8 cellular contexts compared by ENCODE assay signal in genomic region chr6:83429857-83430605, GRCh38. TPM values are rescaled to one million over a fixed set of nuclear protein-coding genes. Genes with fewer than 3 reads are reported as not detected.
DNase-seq lines count a peak whose midpoint lies in the region; ATAC-seq, FAIRE-seq and TF ChIP-seq lines count a peak whose summit lies in the region.

No MANE protein-coding gene starts in this region.

- WGBS in esophagus squamous epithelium, 2 donors: 29 to 43% methylated on average over 12 to 13 of the region's 13 CpGs

- peak overlapping the region; percentile 68 to 77 (median 74) for H3K4me3 ChIP-seq in esophagus squamous epithelium

- no peak for TF ChIP-seq CTCF in esophagus squamous epithelium (IDR thresholded peaks at IDR 0.05)

- peak overlapping the region; percentile 67 to 93 (median 87) for H3K27ac ChIP-seq in esophagus squamous epithelium

- peak overlapping the region in 1 of 2 donors; percentile 3 for H3K27ac Mint-ChIP-seq in natural killer cell treated with Interleukin-12 subunit alpha and Interleukin-12 subunit beta and Interleukin-15 and Interleukin-18, amount 100 ng/mL, for 72 hours

- peak overlapping the region; percentile 90 for H3K9ac ChIP-seq in ES-I3 (ENCODE audit: low read depth, low read length)

- peak overlapping the region; percentile 67 for H3K4me3 Mint-ChIP-seq in natural killer cell treated with Interleukin-12 subunit alpha and Interleukin-12 subunit beta and Interleukin-15 and Interleukin-18, amount 100 ng/mL, for 72 hours

- peak; percentile 15 for FAIRE-seq in RCC 7860 (lab: Jason Lieb, UNC)

- DNase-seq in RCC 7860 (ENCODE audit: low spot score) (peak; percentile 41), esophagus squamous epithelium (lab: John Stamatoyannopoulos, UW) (no peak), HPDE6-E6E7 (ENCODE audit: extremely low spot score) (no peak), middle frontal gyrus (ENCODE audit: extremely low spot score, low spot score) (no peak)
- DNase-seq in natural killer cell treated with Interleukin-12 subunit alpha and Interleukin-12 subunit beta and Interleukin-15 and Interleukin-18, amount 100 ng/mL, for 72 hours (ENCODE audit: low spot score): no peak
- DNase-seq in activated CD4-positive, alpha-beta T cell treated with anti-CD3 and anti-CD28 coated beads for 4 hours: no peak

- H3K4me1 ChIP-seq in ES-I3 (ENCODE audit: insufficient read depth, low read length) (peaks cover 9% of the 10 kb centered on the region; the same call in 1 of the 2 replicates), esophagus squamous epithelium (peaks cover 8 to 34% (median 10%) of the 10 kb centered on the region in 3 donors)

- H3K4me1 Mint-ChIP-seq in natural killer cell treated with Interleukin-12 subunit alpha and Interleukin-12 subunit beta and Interleukin-15 and Interleukin-18, amount 100 ng/mL, for 72 hours (ENCODE audit: low read depth in 2 of 2): peaks cover 8 to 12% of the 10 kb centered on the region in 2 donors

- H3K36me3 ChIP-seq in ES-I3 (ENCODE audit: insufficient read depth, low read length) (no peaks in the 10 kb centered on the region), esophagus squamous epithelium (peaks cover 0 to 6% (median 0%) of the 10 kb centered on the region in 3 donors)

- H3K9me3 ChIP-seq in ES-I3 (ENCODE audit: control insufficient read depth, insufficient read depth, low read length) (0 out of 2 replicates have a peak, but pooled peaks cover 2% of the 10 kb centered on the region), esophagus squamous epithelium (peaks cover 0 to under 1% (median 0%) of the 10 kb centered on the region in 3 donors)

- no peaks in the 10 kb centered on the region for H3K9me3 Mint-ChIP-seq in natural killer cell treated with Interleukin-12 subunit alpha and Interleukin-12 subunit beta and Interleukin-15 and Interleukin-18, amount 100 ng/mL, for 72 hours

- no peaks in the 10 kb centered on the region for H3K27me3 Mint-ChIP-seq in natural killer cell treated with Interleukin-12 subunit alpha and Interleukin-12 subunit beta and Interleukin-15 and Interleukin-18, amount 100 ng/mL, for 72 hours

- no peaks in the 10 kb centered on the region for H3K36me3 Mint-ChIP-seq in natural killer cell treated with Interleukin-12 subunit alpha and Interleukin-12 subunit beta and Interleukin-15 and Interleukin-18, amount 100 ng/mL, for 72 hours

- intact Hi-C loops in esophagus squamous epithelium (cut with DNase I): no loop called here

- TF ChIP-seq POLR2A in esophagus squamous epithelium (IDR thresholded peaks at IDR 0.05): no peak

- ATAC-seq in HG02588 (IDR thresholded peaks at IDR 0.05; ENCODE audit: unreplicated experiment): peak; percentile 10
- ATAC-seq in natural killer cell treated with Interleukin-12 subunit alpha and Interleukin-12 subunit beta and Interleukin-15 and Interleukin-18, amount 100 ng/mL, for 72 hours: no peak

- no peaks in the 10 kb centered on the region for H3K27me3 ChIP-seq in esophagus squamous epithelium

RNA-seq across cellular contexts. Expression of gene ME1, which starts 0.8 kb away (rescaled TPM):
- 10 to 100 TPM; 20.4 to 58.6 (median 27.2) TPM for total RNA-seq in esophagus squamous epithelium
- total RNA-seq in natural killer cell treated with Interleukin-12 subunit alpha and Interleukin-12 subunit beta and Interleukin-15 and Interleukin-18, amount 100 ng/mL, for 72 hours: 1 to 10 TPM; 1.3 to 1.7 TPM

Comparison
In these comparisons a context has a peak if more than half of its experiments do, and no peak if none do; other contexts are left out.
1. RNA of gene ME1, which starts 0.8 kb away (total RNA-seq): 20.4 to 58.6 TPM in esophagus squamous epithelium; 1.3 to 1.7 TPM in natural killer cell treated with Interleukin-12 subunit alpha and Interleukin-12 subunit beta and Interleukin-15 and Interleukin-18, amount 100 ng/mL, for 72 hours; every median in the first group is over 4 times any median in the second.